16 cellular contexts compared by ENCODE assay signal in genomic region chr2:197327073-197327775, GRCh38. TPM values are rescaled to one million over a fixed set of nuclear protein-coding genes. Genes with fewer than 3 reads are reported as not detected.
DNase-seq lines count a peak whose midpoint lies in the region; ATAC-seq, FAIRE-seq and TF ChIP-seq lines count a peak whose summit lies in the region.
"Had no signal": no experiment of that assay in that cellular context is flagged by ENCODE, and none has a peak within 500 bp of the region (broad histone marks: within the 10 kb centered on the region; RNA-seq: fewer than 3 reads in every experiment).

No MANE protein-coding gene starts in this region.

- CTCF ChIA-PET in A673 (lab: Charles Lee) (no interaction called here), OCI-LY7 (lab: Charles Lee; ENCODE audit: unreplicated experiment) (interaction anchor here (1.2 kb wide), 1 partner anchor 153 kb away, joined by 3 read pairs; no protein-coding TSS in a partner anchor), GM12878 (lab: Yijun Ruan, JAX) (interaction anchor here (1.0 to 2.2 kb wide), 11 partner anchors 9 to 291 kb away, joined by 3 to 10 read pairs (median 4); no protein-coding TSS in a partner anchor)

- H3K4me2 ChIP-seq in OCI-LY7 (ENCODE audit: low read length) (no peak overlapping the region), GM12878 (ENCODE audit: control insufficient read depth, insufficient read depth) (no peak overlapping the region)

- SMC1A ChIA-PET in GM12878 (lab: Charles Lee; ENCODE audit: uncharacterized antibody, unreplicated experiment) = interaction anchor here (0.6 to 3.5 kb wide), 20 partner anchors 9 to 288 kb away, joined by 3 to 17 read pairs (median 3); no protein-coding TSS in a partner anchor

- TF ChIP-seq CTCF in A673 (conservative IDR thresholded peaks at IDR 0.05; ENCODE audit: low read depth, low read length) (no peak), OCI-LY7 (conservative IDR thresholded peaks at IDR 0.05; ENCODE audit: low read length) (no peak), GM12878 (IDR thresholded peaks at IDR 0.05 in 2 of 3, conservative IDR thresholded peaks at IDR 0.05 in 1 of 3; ENCODE audit: control insufficient read depth in 2 of 3, extremely low read depth in 1 of 3, insufficient read depth in 1 of 3, low read depth in 3 of 3, low read length in 3 of 3) (no peak)

- RAD21 ChIA-PET in GM12878 (lab: Charles Lee; ENCODE audit: unreplicated experiment) = interaction anchor here (0.7 to 4.5 kb wide), 9 partner anchors 16 to 214 kb away, joined by 3 to 20 read pairs (median 4); partner anchors contain the start of gene ANKRD44

- FAIRE-seq in GM12878 (lab: Jason Lieb, UNC) = no peak
- FAIRE-seq: H54, islet of Langerhans had no signal

- DNase-seq in A673 (ENCODE audit: low spot score) (no peak), CD1c-positive myeloid dendritic cell (ENCODE audit: extremely low spot score) (peak; percentile 18), OCI-LY7 (ENCODE audit: low spot score) (no peak), GM12878 (ENCODE audit: low read depth, low spot score) (no peak), activated gamma-delta T cell (lab: John Stamatoyannopoulos, UW) (no peak), UCSD-AML1 (lab: John Stamatoyannopoulos, UW; ENCODE audit: unreplicated experiment) (no peak), NCI-H2227 (lab: John Stamatoyannopoulos, UW; ENCODE audit: unreplicated experiment) (no peak)
- DNase-seq: activated CD4-positive, CD25-positive, alpha-beta regulatory T cell; aorta; heart right ventricle; NCI-H1417 treated with DMSO at 0.1 percent for 48 hours; RPMI8226; tibial artery had no signal

- no peak for TF ChIP-seq POLR2A in GM12878 (IDR thresholded peaks at IDR 0.05; ENCODE audit: low read depth, low read length)

- H3K27me3 ChIP-seq in A673 (replicated peaks; ENCODE audit: insufficient read depth, low read depth, low read length, poor library complexity) = no peaks in the 10 kb centered on the region
- no peaks in the 10 kb centered on the region for H3K27me3 ChIP-seq in GM12878 (replicated peaks in 1 of 2; ENCODE audit: control insufficient read depth in 2 of 2, insufficient read depth in 2 of 2, low read length in 1 of 2)
- H3K27me3 ChIP-seq: tibial artery had no signal

- H3K4me3 ChIP-seq in A673 (ENCODE audit: low read depth, low read length, poor library complexity, severe bottlenecking) (no peak overlapping the region), OCI-LY7 (ENCODE audit: low read depth, low read length, poor library complexity, severe bottlenecking) (no peak overlapping the region), GM12878 (no peak overlapping the region)
- H3K4me3 ChIP-seq: heart right ventricle, skin epidermis, tibial artery had no signal

- H3K9ac ChIP-seq in GM12878 (ENCODE audit: control insufficient read depth, insufficient read depth, low read length) = no peak overlapping the region

- TF ChIP-seq RAD21 in GM12878 (IDR thresholded peaks at IDR 0.05; ENCODE audit: insufficient read depth, low read depth, low read length) = no peak

- peak; percentile 10; the same call in 2 of the 3 replicates for ATAC-seq in GM12878
- ATAC-seq: heart right ventricle had no signal

- H3K27ac ChIP-seq in A673 (ENCODE audit: low read depth, low read length, poor library complexity, severe bottlenecking) (peak overlapping the region; percentile 17), OCI-LY7 (ENCODE audit: low read depth, low read length, poor library complexity, severe bottlenecking) (no peak overlapping the region), GM12878 (ENCODE audit: control insufficient read depth, insufficient read depth) (no peak overlapping the region)
- H3K27ac ChIP-seq: heart right ventricle, tibial artery had no signal

- H3K36me3 ChIP-seq in A673 (ENCODE audit: insufficient read depth, low read length, poor library complexity, severe bottlenecking) (no peaks in the 10 kb centered on the region), OCI-LY7 (ENCODE audit: insufficient read depth, low read length) (no peaks in the 10 kb centered on the region), GM12878 (ENCODE audit: control insufficient read depth in 2 of 2, insufficient read depth in 2 of 2, low read length in 1 of 2) (no peaks in the 10 kb centered on the region)
- H3K36me3 ChIP-seq: heart right ventricle, tibial artery had no signal

- no peaks in the 10 kb centered on the region for H3K79me2 ChIP-seq in OCI-LY7 (ENCODE audit: insufficient read depth, low read depth, low read length)
- no peaks in the 10 kb centered on the region for H3K79me2 ChIP-seq in GM12878 (ENCODE audit: control insufficient read depth, insufficient read depth, low read length)

- intact Hi-C loops in A673 (cut with micrococcal nuclease; ENCODE audit: unreplicated experiment) = no loop called here
- intact Hi-C loops in OCI-LY7 (cut with micrococcal nuclease; ENCODE audit: unreplicated experiment) = loop anchor here (5.0 kb wide), 1 partner anchor 40 kb away; no protein-coding TSS in a partner anchor
- intact Hi-C loops in GM12878 (cut with micrococcal nuclease; ENCODE audit: unreplicated experiment) = loop anchor here (5.0 kb wide), 1 partner anchor 35 kb away; no protein-coding TSS in a partner anchor

- no peak for TF ChIP-seq EP300 in GM12878 (IDR thresholded peaks at IDR 0.05; ENCODE audit: borderline replicate concordance in 1 of 2, control insufficient read depth in 1 of 2, low read depth in 2 of 2, low read length in 2 of 2)

- no peaks in the 10 kb centered on the region for H4K20me1 ChIP-seq in OCI-LY7 (ENCODE audit: insufficient read depth, low read length)
- no peaks in the 10 kb centered on the region for H4K20me1 ChIP-seq in GM12878 (ENCODE audit: control insufficient read depth, insufficient read depth)

- no peaks in the 10 kb centered on the region for H3K9me2 ChIP-seq in OCI-LY7 (ENCODE audit: insufficient read depth, low read length)

- no peaks in the 10 kb centered on the region for H3K9me3 ChIP-seq in A673 (ENCODE audit: low read depth, low read length, poor library complexity, severe bottlenecking)
- H3K9me3 ChIP-seq in OCI-LY7 (ENCODE audit: low read length) = 0 out of 2 replicates have a peak, but pooled peaks cover 8% of the 10 kb centered on the region
- no peaks in the 10 kb centered on the region; the same call in 2 of the 3 replicates for H3K9me3 ChIP-seq in GM12878 (replicated peaks; ENCODE audit: control insufficient read depth, insufficient read depth, low read length)
- H3K9me3 ChIP-seq: heart right ventricle, tibial artery had no signal

- POLR2A ChIA-PET in A673 (lab: Charles Lee; ENCODE audit: low non-redundant PET) (no interaction called here), OCI-LY7 (lab: Charles Lee) (interaction anchor here (0.6 to 3.4 kb wide), 6 partner anchors 8 to 1894 kb away, joined by 3 to 10 read pairs (median 4); no protein-coding TSS in a partner anchor), GM12878 (lab: Charles Lee) (interaction anchor here (0.7 to 1.2 kb wide), 5 partner anchors 9 to 136 kb away, joined by 3 to 6 read pairs (median 3); partner anchors contain the start of gene SF3B1)

- H2AFZ ChIP-seq in OCI-LY7 (ENCODE audit: low read length) (peak overlapping the region; percentile 62; the same call in 1 of the 2 replicates), GM12878 (ENCODE audit: control insufficient read depth, low read depth, low read length) (peak overlapping the region; percentile 35; the same call in 1 of the 2 replicates)

- 78% methylated on average over 3 of the region's 3 CpGs for WGBS in GM12878 (ENCODE audit: insufficient coverage, insufficient replicate concordance, low lambda C conversion rate, missing lambda C conversion rate)

- no TSS peak for BruUV-seq in A673 (replicated peaks; lab: Mats Ljungman, UMichigan)
- no TSS peak for BruUV-seq in OCI-LY7 (replicated peaks; lab: Mats Ljungman, UMichigan)
- BruUV-seq in GM12878 (replicated peaks; lab: Mats Ljungman, UMichigan) = no TSS peak

- in situ Hi-C loops in GM12878 (cut with MboI) = no loop called here

- peaks cover 10% of the 10 kb centered on the region for H3K4me1 ChIP-seq in A673 (ENCODE audit: insufficient read depth, low read length, poor library complexity, severe bottlenecking)
- peaks cover 8% of the 10 kb centered on the region for H3K4me1 ChIP-seq in OCI-LY7 (ENCODE audit: insufficient read depth, low read length, poor library complexity, severe bottlenecking)
- peaks cover 18% of the 10 kb centered on the region; the same call in 1 of the 2 replicates for H3K4me1 ChIP-seq in GM12878 (ENCODE audit: control insufficient read depth, insufficient read depth, low read length)
- H3K4me1 ChIP-seq: tibial artery had no signal

TF ChIP-seq in GM12878, 131 proteins besides CTCF, POLR2A, EP300 and RAD21:
- TF ChIP-seq SMAD1 (IDR thresholded peaks at IDR 0.05; ENCODE audit: low read depth, partially characterized antibody) = no peak
- TF ChIP-seq SPI1 (IDR thresholded peaks at IDR 0.05; ENCODE audit: borderline replicate concordance, insufficient read depth, low read depth, low read length) = peak; percentile 69

RNA-seq across cellular contexts. Expression of gene ANKRD44, which starts 16.6 kb away (rescaled TPM):
- total RNA-seq in A673 (2021) = 17.0 and 22.2 TPM in 2 replicates
- 70.3 and 73.7 TPM in 2 replicates for total RNA-seq in OCI-LY7 (2014; rRNA removed; shearing (Covaris generic))
- total RNA-seq in OCI-LY7 (2022) = 69.4 and 86.6 TPM in 2 replicates
- 363 and 399 TPM in 2 replicates for total RNA-seq in GM12878 (2013; cell fraction: nucleolus; rRNA removed)
- 63.7 and 65.1 TPM in 2 replicates for total RNA-seq in GM12878 (2014; rRNA removed)
- total RNA-seq in GM12878 (2014; rRNA removed; fragmentation: Illumina TruSeq; extraction: Trizol) = 62.5 and 68.9 TPM in 2 replicates
- 93.8 and 96.3 TPM in 2 replicates for total RNA-seq in GM12878 (2021)
- 31.8 TPM for polyA plus RNA-seq in GM12878 (2011; ENCODE audit: low read depth)
- polyA plus RNA-seq in GM12878 (2011; rRNA removed) = 96.4 and 99.1 TPM in 2 replicates
- polyA plus RNA-seq in GM12878 (2011; cell fraction: cytosol; rRNA removed) = 228 and 306 TPM in 2 replicates
- 142 and 279 TPM in 2 replicates for polyA plus RNA-seq in GM12878 (2011; cell fraction: nucleus; rRNA removed)
- 26.9 and 39.0 TPM in 2 replicates for polyA plus RNA-seq in GM12878 (2012)
- 88.5 and 110 TPM in 2 replicates for polyA plus RNA-seq in GM12878 (2014; fragmentation: Illumina TruSeq; extraction: Trizol)
- polyA plus RNA-seq in GM12878 (2014; fragmentation: Nextera tagmentation; extraction: Ambion mirVana) = 10 to 100 TPM; 19.1 to 29.1 TPM
- polyA plus RNA-seq in GM12878 (2014; rRNA removed) = 41.8 and 56.8 TPM in 2 replicates
- 10 to 100 TPM; 34.8 to 38.6 TPM for polyA plus RNA-seq in GM12878 (2016; fragmentation: Nextera tagmentation; extraction: Ambion mirVana)
- 511 and 573 TPM in 2 replicates for polyA minus RNA-seq in GM12878 (2011; rRNA and poly(A)+ RNA removed)
- polyA minus RNA-seq in GM12878 (2011; cell fraction: cytosol; rRNA and poly(A)+ RNA removed) = 75.6 and 115 TPM in 2 replicates
- polyA minus RNA-seq in GM12878 (2011; cell fraction: nucleus; rRNA and poly(A)+ RNA removed) = 178 and 239 TPM in 2 replicates
